Comparison of ENCODE assay signal across 10 cellular contexts in genomic region chr16:66539628-66540469, GRCh38. TPM values are rescaled to one million over a fixed set of nuclear protein-coding genes. Genes with fewer than 3 reads are reported as not detected.
A peak's percentile ranks its signal among the peaks of the same experiment; 100 is the strongest.
DNase-seq lines count a peak whose midpoint lies in the region; ATAC-seq and TF ChIP-seq lines count a peak whose summit lies in the region.
"Had no signal": no experiment of that assay in that cellular context is flagged by ENCODE, and none has a peak within 500 bp of the region (broad histone marks: within the 10 kb centered on the region; RNA-seq: fewer than 3 reads in every experiment).

No MANE protein-coding gene starts in this region.

- H3K27me3 ChIP-seq in right atrium auricular region: no peaks in the 10 kb centered on the region

- H3K36me3 Mint-ChIP-seq in stimulated activated naive CD8-positive, alpha-beta T cell treated with anti-CD3 and anti-CD28 coated beads, Interleukin-15, Interleukin-2, amounts not matched to agents 100 ng/mL and 50 ng/mL, for 24 hours (ENCODE audit: low read depth): no peaks in the 10 kb centered on the region
- H3K36me3 Mint-ChIP-seq in type B pancreatic cell: peaks cover 20% of the 10 kb centered on the region

- H3K27ac ChIP-seq in right atrium auricular region: no peak overlapping the region

- peaks cover 18% of the 10 kb centered on the region for H3K36me3 ChIP-seq in right atrium auricular region

- DNase-seq in stimulated activated naive CD8-positive, alpha-beta T cell treated with anti-CD3 and anti-CD28 coated beads, Interleukin-15, amount 100 ng/mL, for 72 hours: no peak
- DNase-seq in astrocyte of the cerebellum (ENCODE audit: low read depth) (peak; percentile 32), type B pancreatic cell (ENCODE audit: extremely low spot score, unreplicated experiment) (no peak), right atrium auricular region (ENCODE audit: low spot score) (no peak)
- DNase-seq in stimulated activated naive CD4-positive, alpha-beta T cell treated with Interleukin-2 at 50 U/mL for 16 hours (lab: John Stamatoyannopoulos, UW): no peak
- DNase-seq: Caco-2 had no signal

- H3K4me3 ChIP-seq in astrocyte of the cerebellum (ENCODE audit: low read depth, low read length) (no peak overlapping the region), right atrium auricular region (no peak overlapping the region)

- H3K27ac Mint-ChIP-seq in stimulated activated naive CD8-positive, alpha-beta T cell treated with anti-CD3 and anti-CD28 coated beads, Interleukin-15, Interleukin-2, amounts not matched to agents 100 ng/mL and 50 ng/mL, for 24 hours: peak overlapping the region; percentile 47
- no peak overlapping the region for H3K27ac Mint-ChIP-seq in stimulated activated naive CD8-positive, alpha-beta T cell treated with anti-CD3 and anti-CD28 coated beads, Interleukin-15, amount 100 ng/mL, for 72 hours
- peak overlapping the region; percentile 43 for H3K27ac Mint-ChIP-seq in type B pancreatic cell

- no peak for ATAC-seq in stimulated activated naive CD8-positive, alpha-beta T cell treated with anti-CD3 and anti-CD28 coated beads, Interleukin-15, amount 100 ng/mL, for 72 hours
- ATAC-seq in HG03342 (IDR thresholded peaks at IDR 0.05; ENCODE audit: unreplicated experiment) (peak; percentile 74), GM19467 (IDR thresholded peaks at IDR 0.05; ENCODE audit: unreplicated experiment) (no peak)

- H3K4me1 Mint-ChIP-seq in stimulated activated naive CD8-positive, alpha-beta T cell treated with anti-CD3 and anti-CD28 coated beads, Interleukin-15, Interleukin-2, amounts not matched to agents 100 ng/mL and 50 ng/mL, for 24 hours (ENCODE audit: low read depth): peaks cover 20% of the 10 kb centered on the region
- peaks cover 26% of the 10 kb centered on the region for H3K4me1 Mint-ChIP-seq in stimulated activated naive CD8-positive, alpha-beta T cell treated with anti-CD3 and anti-CD28 coated beads, Interleukin-15, amount 100 ng/mL, for 72 hours
- peaks cover 15% of the 10 kb centered on the region for H3K4me1 Mint-ChIP-seq in type B pancreatic cell (ENCODE audit: unreplicated experiment)

- in situ Hi-C loops in astrocyte of the cerebellum (cut with HindIII; ENCODE audit: low sequenced_read_pairs): no loop called here

- H3K4me1 ChIP-seq in right atrium auricular region: no peaks in the 10 kb centered on the region
- H3K4me1 ChIP-seq: Caco-2 had no signal

- no peaks in the 10 kb centered on the region for H3K27me3 Mint-ChIP-seq in stimulated activated naive CD8-positive, alpha-beta T cell treated with anti-CD3 and anti-CD28 coated beads, Interleukin-15, Interleukin-2, amounts not matched to agents 100 ng/mL and 50 ng/mL, for 24 hours
- H3K27me3 Mint-ChIP-seq in stimulated activated naive CD8-positive, alpha-beta T cell treated with anti-CD3 and anti-CD28 coated beads, Interleukin-15, amount 100 ng/mL, for 72 hours: no peaks in the 10 kb centered on the region
- no peaks in the 10 kb centered on the region for H3K27me3 Mint-ChIP-seq in type B pancreatic cell

- H3K9me3 Mint-ChIP-seq in stimulated activated naive CD8-positive, alpha-beta T cell treated with anti-CD3 and anti-CD28 coated beads, Interleukin-15, Interleukin-2, amounts not matched to agents 100 ng/mL and 50 ng/mL, for 24 hours: no peaks in the 10 kb centered on the region
- H3K9me3 Mint-ChIP-seq in stimulated activated naive CD8-positive, alpha-beta T cell treated with anti-CD3 and anti-CD28 coated beads, Interleukin-15, amount 100 ng/mL, for 72 hours: no peaks in the 10 kb centered on the region
- H3K9me3 Mint-ChIP-seq in type B pancreatic cell: no peaks in the 10 kb centered on the region

- no peak overlapping the region for H3K4me3 Mint-ChIP-seq in stimulated activated naive CD8-positive, alpha-beta T cell treated with anti-CD3 and anti-CD28 coated beads, Interleukin-15, Interleukin-2, amounts not matched to agents 100 ng/mL and 50 ng/mL, for 24 hours
- H3K4me3 Mint-ChIP-seq in stimulated activated naive CD8-positive, alpha-beta T cell treated with anti-CD3 and anti-CD28 coated beads, Interleukin-15, amount 100 ng/mL, for 72 hours: no peak overlapping the region
- no peak overlapping the region for H3K4me3 Mint-ChIP-seq in type B pancreatic cell

- TF ChIP-seq CTCF in astrocyte of the cerebellum (IDR thresholded peaks at IDR 0.05; ENCODE audit: low read depth, low read length, missing control alignments) (no peak), type B pancreatic cell (conservative IDR thresholded peaks at IDR 0.05) (no peak), right atrium auricular region (IDR thresholded peaks at IDR 0.05) (no peak)

- H3K9me3 ChIP-seq in right atrium auricular region: no peaks in the 10 kb centered on the region
- H3K9me3 ChIP-seq: Caco-2 had no signal

RNA-seq across cellular contexts. Expression of gene TK2, which starts 10.1 kb away (rescaled TPM):
- total RNA-seq in type B pancreatic cell (ENCODE audit: low replicate concordance) (14.6 and 18.4 TPM in 2 replicates), right atrium auricular region (10 to 100 TPM; 20.7 to 24.5 TPM)

RNA-seq across cellular contexts. Expression of gene CKLF, which starts 12.5 kb away (rescaled TPM):
- total RNA-seq in type B pancreatic cell (ENCODE audit: low replicate concordance): 21.2 and 36.3 TPM in 2 replicates
- 10 to 100 TPM; 11.5 to 22.5 TPM for total RNA-seq in right atrium auricular region

RNA-seq across cellular contexts. Expression of gene CMTM1, which starts 26.4 kb away (rescaled TPM):
- total RNA-seq in type B pancreatic cell (ENCODE audit: low replicate concordance) (3.4 and 8.4 TPM in 2 replicates), right atrium auricular region (1 to 10 TPM in 1 of 2 donors, not detected in 1; 1.6 TPM)

RNA-seq across cellular contexts. Expression of gene CMTM2, which starts 39.4 kb away (rescaled TPM):
- total RNA-seq in type B pancreatic cell (ENCODE audit: low replicate concordance) (0.41 TPM in 1 of 2 replicates, not detected in the other), right atrium auricular region (not detected)
- total RNA-seq: Caco-2, urinary bladder had no signal

Comparison
In these comparisons a context has a peak if more than half of its experiments do, and no peak if none do; other contexts are left out.
1. H3K27ac Mint-ChIP-seq: peak in stimulated activated naive CD8-positive, alpha-beta T cell treated with anti-CD3 and anti-CD28 coated beads, Interleukin-15, Interleukin-2, amounts not matched to agents 100 ng/mL and 50 ng/mL, for 24 hours (single experiment) and type B pancreatic cell (single experiment); none in stimulated activated naive CD8-positive, alpha-beta T cell treated with anti-CD3 and anti-CD28 coated beads, Interleukin-15, amount 100 ng/mL, for 72 hours (0 of 2).